Comparison of ENCODE assay signal across 20 cellular contexts in the genomic region with DNA sequence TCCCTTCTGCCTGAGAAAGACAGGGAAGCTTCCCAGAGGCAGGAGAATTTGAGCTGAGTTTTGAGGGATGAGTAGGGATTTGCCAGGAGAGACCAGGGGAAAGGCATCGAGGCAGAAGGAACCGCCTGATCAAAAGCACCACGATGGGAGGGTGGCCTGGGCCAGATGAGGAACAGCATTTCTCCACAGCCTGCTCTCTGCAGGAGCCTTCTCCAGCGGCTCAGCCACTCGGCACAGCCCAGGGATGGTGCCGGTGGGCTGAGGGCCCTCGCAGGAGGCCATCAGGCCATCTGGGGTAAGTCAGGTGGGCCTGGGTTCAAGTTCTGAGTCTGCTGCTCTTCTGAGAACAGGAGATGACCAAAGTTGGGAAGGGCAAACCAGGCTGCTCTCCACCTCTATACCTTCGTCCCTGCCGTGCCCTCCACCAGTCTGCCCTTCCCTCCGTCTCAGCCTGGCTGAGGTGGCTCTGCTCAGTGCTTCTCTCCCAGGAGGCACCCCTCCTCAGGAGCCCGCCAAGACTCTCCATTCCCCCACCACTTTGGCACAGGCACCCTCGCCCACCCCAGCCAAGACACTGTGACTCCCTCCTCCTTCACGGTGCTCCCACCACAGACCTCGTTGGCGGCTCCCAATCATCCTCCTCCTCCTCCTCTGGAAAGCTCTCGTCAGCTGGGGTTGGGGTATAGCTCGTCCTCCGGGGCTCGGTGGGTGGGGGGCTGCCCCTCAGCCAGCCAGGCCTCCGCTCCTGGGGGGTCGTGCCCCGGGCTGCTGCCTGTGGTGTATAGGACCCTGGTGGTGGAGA. TPM values are rescaled to one million over a fixed set of nuclear protein-coding genes. Genes with fewer than 3 reads are reported as not detected.
A peak's percentile ranks its signal among the peaks of the same experiment; 100 is the strongest.
DNase-seq lines count a peak whose midpoint lies in the region; ATAC-seq and TF ChIP-seq lines count a peak whose summit lies in the region.
"Had no signal": no experiment of that assay in that cellular context is flagged by ENCODE, and none has a peak within 500 bp of the region (broad histone marks: within the 10 kb centered on the region; RNA-seq: fewer than 3 reads in every experiment).

No MANE protein-coding gene starts in this region.

- no peak for ATAC-seq in Right ventricle myocardium superior (ENCODE audit: poor library complexity)

- H3K9ac ChIP-seq in Karpas-422 (ENCODE audit: low read length) = no peak overlapping the region
- H3K9ac ChIP-seq: GM23248 had no signal

- TF ChIP-seq CTCF in ovary (IDR thresholded peaks at IDR 0.05) = no peak
- no peak for TF ChIP-seq CTCF in uterus (IDR thresholded peaks at IDR 0.05)

- H3K27me3 ChIP-seq in ovary (no peaks in the 10 kb centered on the region), uterus (no peaks in the 10 kb centered on the region), Karpas-422 (ENCODE audit: low read length) (no peaks in the 10 kb centered on the region)

- no peaks in the 10 kb centered on the region for H4K20me1 ChIP-seq in Karpas-422 (ENCODE audit: insufficient read depth, low read depth, low read length)

- H3K4me2 ChIP-seq in Karpas-422 (ENCODE audit: low read depth, low read length, poor library complexity, severe bottlenecking) = no peak overlapping the region
- H3K4me2 ChIP-seq: A549 had no signal

- no peaks in the 10 kb centered on the region for H3K36me3 ChIP-seq in ovary
- H3K36me3 ChIP-seq in uterus = no peaks in the 10 kb centered on the region
- H3K36me3 ChIP-seq in Karpas-422 (ENCODE audit: insufficient read depth, low read length) = no peaks in the 10 kb centered on the region

- H3K79me2 ChIP-seq in Karpas-422 (ENCODE audit: low read length) = no peaks in the 10 kb centered on the region

- 79 to 81% (median 80%) methylated on average over 22 of the region's 22 CpGs for WGBS in ovary, 3 donors

- no peaks in the 10 kb centered on the region for H3K9me3 ChIP-seq in ovary
- no peaks in the 10 kb centered on the region for H3K9me3 ChIP-seq in uterus
- no peaks in the 10 kb centered on the region for H3K9me3 ChIP-seq in Karpas-422 (ENCODE audit: low read length)

- no peaks in the 10 kb centered on the region for H3K4me1 ChIP-seq in ovary (ENCODE audit: insufficient read depth)
- H3K4me1 ChIP-seq in uterus = no peaks in the 10 kb centered on the region
- H3K4me1 ChIP-seq in Karpas-422 (ENCODE audit: low read length) = peaks cover 27% of the 10 kb centered on the region
- H3K4me1 ChIP-seq: A549 had no signal

- no peaks in the 10 kb centered on the region for H3K9me2 ChIP-seq in Karpas-422 (replicated peaks; ENCODE audit: insufficient read depth, low read length)

- intact Hi-C loops in cardiac septum (cut with DNase I) (loop anchor here (5.0 to 10.0 kb wide), 2 partner anchors 102 to 280 kb away; no protein-coding TSS in a partner anchor), Right ventricle myocardium superior (cut with DNase I) (loop anchor here (10.0 kb wide), 1 partner anchor 410 kb away; no protein-coding TSS in a partner anchor), ovary (cut with DNase I) (loop anchor here in 1 of 4 donors (10.0 kb wide), 1 partner anchor 410 kb away; no protein-coding TSS in a partner anchor), uterus (cut with DNase I; ENCODE audit: low total_unique reads) (no loop called here)

- no peak for TF ChIP-seq EP300 in ovary (IDR thresholded peaks at IDR 0.05)

- H2AFZ ChIP-seq in Karpas-422 (ENCODE audit: low read length) = no peak overlapping the region
- H2AFZ ChIP-seq: GM23248 had no signal

- peak; percentile 63 for DNase-seq in cardiac septum (ENCODE audit: low spot score)
- DNase-seq in Right ventricle myocardium superior = no peak
- peak; percentile 50 for DNase-seq in islet precursor cell
- peak in 3 of 5 donors; percentile 9 to 28 (median 16) for DNase-seq in ovary
- peak; percentile 3 to 10 for DNase-seq in uterus
- no peak for DNase-seq in effector CD8-positive, alpha-beta T cell (lab: John Stamatoyannopoulos, UW)
- DNase-seq in Karpas-422 = no peak
- DNase-seq: Calu3; GF-D8; GM23248; HCEC 1CT; KBM-7; NCI-H1105 treated with DMSO at 0.1 percent for 48 hours; NCI-H1694; NCI-H2081 treated with DMSO at 0.1 percent for 48 hours; NK-92 treated with Interleukin-12 subunit alpha and Interleukin-12 subunit beta, amount 100 ng/mL, for 24 hours; SHP77 had no signal

- TF ChIP-seq POLR2A in ovary (IDR thresholded peaks at IDR 0.05) (no peak), uterus (IDR thresholded peaks at IDR 0.05) (no peak)

- H3K27ac ChIP-seq in ovary (no peak overlapping the region), uterus (no peak overlapping the region), Karpas-422 (ENCODE audit: low read length) (no peak overlapping the region)
- H3K27ac ChIP-seq: A549, GM23248 had no signal

- H3K4me3 ChIP-seq in ovary (no peak overlapping the region), uterus (no peak overlapping the region), Karpas-422 (ENCODE audit: low read length) (no peak overlapping the region)
- H3K4me3 ChIP-seq: A549, GM23248 had no signal

RNA-seq across cellular contexts. Expression of gene GRIP2, which starts 34.9 kb away (rescaled TPM):
- 67.8 TPM for total RNA-seq in cardiac septum
- total RNA-seq in Right ventricle myocardium superior = 40.1 TPM
- total RNA-seq in ovary = 10 to 100 TPM in 2 of 7 donors, 1 to 10 TPM in 5; 1.1 to 19.4 (median 5.4) TPM
- 10 to 100 TPM in 1 of 2 donors, 1 to 10 TPM in 1; 1.6 to 11.2 TPM for polyA plus RNA-seq in ovary
- 1 to 10 TPM in 3 of 4 donors, under 1 TPM in 1; 0.77 to 8.0 (median 2.1) TPM for total RNA-seq in uterus
- total RNA-seq in Karpas-422 (2014; rRNA removed; shearing (Covaris generic); ENCODE audit: low replicate concordance) = not detected in 2 replicates
- total RNA-seq: Calu3; CD4-positive, alpha-beta T cell; OCI-LY7 had no signal

Comparison
In these comparisons a context has a peak if more than half of its experiments do, and no peak if none do; other contexts are left out.
1. DNase-seq: peak in cardiac septum (single experiment), islet precursor cell (single experiment), ovary (3 of 5) and uterus (2 of 2); none in Right ventricle myocardium superior (single experiment), effector CD8-positive, alpha-beta T cell (single experiment) and Karpas-422 (single experiment).